Comparison of ENCODE assay signal across 26 cellular contexts in the genomic region with DNA sequence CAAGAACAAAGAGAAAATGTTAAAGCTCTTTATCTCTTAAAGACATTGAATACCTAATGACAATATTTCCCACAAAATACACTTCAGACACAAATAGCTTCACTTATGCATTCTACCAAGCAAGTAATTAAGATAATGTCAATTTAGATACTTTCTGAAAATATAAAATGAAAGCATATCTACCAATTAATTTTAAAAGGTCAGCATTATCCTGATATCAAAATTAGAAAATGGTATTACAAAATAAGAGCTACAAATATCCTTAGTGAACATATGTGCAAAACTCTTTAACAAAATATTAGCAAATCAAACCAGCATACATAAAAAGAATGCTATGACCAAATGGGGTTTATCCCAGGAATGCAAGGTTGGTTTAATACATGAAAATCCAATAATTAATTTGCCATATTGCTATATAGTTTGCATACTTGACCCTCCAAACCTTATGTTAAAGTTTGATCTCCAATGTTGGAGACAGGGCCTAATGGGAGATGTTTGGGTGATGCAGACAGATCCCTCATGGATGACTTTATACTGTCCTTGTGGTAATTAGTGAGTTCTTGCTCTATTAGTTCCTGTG.
"Had no signal": no experiment of that assay in that cellular context is flagged by ENCODE, and none has a peak within 500 bp of the region (broad histone marks: within the 10 kb centered on the region; RNA-seq: fewer than 3 reads in every experiment).

No MANE protein-coding gene starts in this region.

- H3K36me3 ChIP-seq: adrenal gland, colonic mucosa, esophagus muscularis mucosa had no signal

- ATAC-seq: activated CD4-positive, alpha-beta T cell treated with anti-CD3 and anti-CD28 coated beads for 36 hours; activated CD8-positive, alpha-beta memory T cell treated with anti-CD3 and anti-CD28 coated beads, Interleukin-2, amount 10 ng/mL, durations not matched to agents 7 days and 5 days; activated CD8-positive, alpha-beta T cell treated with anti-CD3 and anti-CD28 coated beads, Interleukin-2, amount 10 ng/mL, durations not matched to agents 7 days and 5 days; activated naive CD8-positive, alpha-beta T cell treated with anti-CD3 and anti-CD28 coated beads, Interleukin-2, amount 50 U/mL, for 24 hours; body of pancreas; foreskin keratinocyte; T-helper 17 cell had no signal

- H3K27ac ChIP-seq: adrenal gland, body of pancreas, colonic mucosa, esophagus muscularis mucosa, foreskin keratinocyte had no signal

- H3K4me1 ChIP-seq: colonic mucosa, foreskin keratinocyte had no signal

- H3K27me3 ChIP-seq: adrenal gland, body of pancreas, colonic mucosa, esophagus muscularis mucosa, foreskin keratinocyte had no signal

- H3K4me3 ChIP-seq: adrenal gland, body of pancreas, colonic mucosa, esophagus muscularis mucosa had no signal

- DNase-seq: activated CD4-positive, alpha-beta memory T cell treated with anti-CD3 and anti-CD28 coated beads for 36 hours; activated CD4-positive, alpha-beta T cell treated with anti-CD3 and anti-CD28 coated beads for 36 hours; activated CD4-positive, alpha-beta T cell treated with anti-CD3 and anti-CD28 coated beads, Interleukin-2, amount 10 ng/mL, durations not matched to agents 24 days and 14 days; activated CD4-positive, CD25-positive, alpha-beta regulatory T cell; activated CD4-positive, CD25-positive, alpha-beta regulatory T cell treated with anti-CD3 and anti-CD28 coated beads, Interleukin-2, amount 50 U/mL, for 72 hours; activated CD8-positive, alpha-beta memory T cell treated with anti-CD3 and anti-CD28 coated beads, Interleukin-2, amount 10 ng/mL, durations not matched to agents 7 days and 5 days; activated CD8-positive, alpha-beta memory T cell treated with anti-CD3 and anti-CD28 coated beads, Interleukin-2, amount 50 U/mL, for 4 hours; activated CD8-positive, alpha-beta T cell treated with anti-CD3 and anti-CD28 coated beads, Interleukin-2, amount 10 ng/mL, durations not matched to agents 7 days and 5 days; activated effector memory CD4-positive, alpha-beta T cell treated with anti-CD3 and anti-CD28 coated beads, Interleukin-2, amount 50 U/mL, for 16 hours; activated naive CD4-positive, alpha-beta T cell treated with anti-CD3 and anti-CD28 coated beads for 36 hours; activated naive CD8-positive, alpha-beta T cell treated with anti-CD3 and anti-CD28 coated beads for 36 hours; activated naive CD8-positive, alpha-beta T cell treated with anti-CD3 and anti-CD28 coated beads, Interleukin-2, amount 50 U/mL, for 24 hours; activated T-cell treated with anti-CD3 and anti-CD28 coated beads, Interleukin-2, amount 50 U/mL, for 1 hour; activated T-cell treated with anti-CD3 and anti-CD28 coated beads, Interleukin-2, amount 50 U/mL, for 48 hours; adrenal gland; amygdala; aorta; body of pancreas; caudate nucleus; colonic mucosa; effector CD8-positive, alpha-beta T cell; erythroblast; foreskin keratinocyte; head of caudate nucleus; T-helper 17 cell had no signal

- H3K9me3 ChIP-seq: body of pancreas, colonic mucosa had no signal
